27 cellular contexts compared by ENCODE assay signal in genomic region chr9:115374724-115375268, GRCh38.
"Had no signal": no experiment of that assay in that cellular context is flagged by ENCODE, and none has a peak within 500 bp of the region (broad histone marks: within the 10 kb centered on the region; RNA-seq: fewer than 3 reads in every experiment).

No MANE protein-coding gene starts in this region.

- DNase-seq: activated CD4-positive, alpha-beta T cell treated with anti-CD3 and anti-CD28 coated beads for 36 hours; activated CD4-positive, CD25-positive, alpha-beta regulatory T cell; activated effector memory CD4-positive, alpha-beta T cell treated with Interleukin-2 at 50 U/mL for 16 hours; activated naive CD4-positive, alpha-beta T cell treated with Interleukin-2 at 50 U/mL for 16 hours; activated T-cell treated with anti-CD3 and anti-CD28 coated beads for 4 hours; anterior cingulate cortex; body of pancreas; cerebellar nuclear complex; colonic mucosa; effector CD8-positive, alpha-beta T cell; foreskin fibroblast; heart left ventricle; kidney glomerular epithelial cell; lower lobe of right lung; small intestine; stimulated activated CD4-positive, alpha-beta T cell treated with anti-CD3 and anti-CD28 coated beads, Interleukin-2, amount 100 ng/mL, for 24 hours; stimulated activated naive B cell treated with anti-CD40 and anti-IgM and Interleukin-4, amounts not matched to agents 10 μg/mL and 1 μg/mL and 100 μg/mL, for 72 hours; stomach; thyroid gland; upper lobe of right lung had no signal

- H3K36me3 ChIP-seq: cardiac muscle cell, colonic mucosa, heart left ventricle, lower lobe of right lung, neutrophil, stomach, thyroid gland, upper lobe of right lung had no signal

- FAIRE-seq: endometrium, small intestine had no signal

- H3K27ac Mint-ChIP-seq: activated CD4-positive, alpha-beta T cell treated with anti-CD3 and anti-CD28 coated beads for 36 hours; activated naive CD8-positive, alpha-beta T cell; stimulated activated naive B cell treated with anti-CD40 and anti-IgM and Interleukin-4, amounts not matched to agents 10 μg/mL and 1 μg/mL and 100 μg/mL, for 72 hours had no signal

- H3K4me3 Mint-ChIP-seq: activated CD4-positive, alpha-beta T cell treated with anti-CD3 and anti-CD28 coated beads for 36 hours; activated naive CD8-positive, alpha-beta T cell; nephron; stimulated activated naive B cell treated with anti-CD40 and anti-IgM and Interleukin-4, amounts not matched to agents 10 μg/mL and 1 μg/mL and 100 μg/mL, for 72 hours had no signal

- H3K9me3 ChIP-seq: body of pancreas, colonic mucosa, lower lobe of right lung, neutrophil, stomach, thyroid gland had no signal

- H3K27me3 ChIP-seq: body of pancreas, cardiac muscle cell, colonic mucosa, heart left ventricle, neutrophil, stomach, thyroid gland, upper lobe of right lung had no signal

- H3K36me3 Mint-ChIP-seq: activated naive CD8-positive, alpha-beta T cell; stimulated activated naive B cell treated with anti-CD40 and anti-IgM and Interleukin-4, amounts not matched to agents 10 μg/mL and 1 μg/mL and 100 μg/mL, for 72 hours had no signal

- H3K4me1 Mint-ChIP-seq: stimulated activated naive B cell treated with anti-CD40 and anti-IgM and Interleukin-4, amounts not matched to agents 10 μg/mL and 1 μg/mL and 100 μg/mL, for 72 hours had no signal

- H3K4me1 ChIP-seq: body of pancreas, colonic mucosa, lower lobe of right lung, stomach, thyroid gland, upper lobe of right lung had no signal

- ATAC-seq: activated CD4-positive, alpha-beta T cell treated with anti-CD3 and anti-CD28 coated beads for 36 hours; body of pancreas; heart left ventricle; left lobe of liver; lower lobe of right lung; sciatic nerve; stimulated activated naive B cell treated with anti-CD40 and anti-IgM and Interleukin-4, amounts not matched to agents 10 μg/mL and 1 μg/mL and 100 μg/mL, for 72 hours; upper lobe of right lung had no signal

- H3K4me3 ChIP-seq: body of pancreas, cardiac muscle cell, colonic mucosa, heart left ventricle, lower lobe of right lung, stomach, thyroid gland, upper lobe of right lung had no signal

- H3K27ac ChIP-seq: body of pancreas, cardiac muscle cell, colonic mucosa, heart left ventricle, lower lobe of right lung, neutrophil, stomach, thyroid gland, upper lobe of right lung had no signal
